In genomic region chr10:128915630-128916029, GRCh38 we compare ENCODE assay signal across 21 cellular contexts.
"Had no signal": no experiment of that assay in that cellular context is flagged by ENCODE, and none has a peak within 500 bp of the region (broad histone marks: within the 10 kb centered on the region; RNA-seq: fewer than 3 reads in every experiment).

No MANE protein-coding gene starts in this region.

- H3K27ac ChIP-seq: HL-60, KMS-11, SJCRH30 had no signal

- H3K36me3 ChIP-seq: SJCRH30 had no signal

- ATAC-seq: K562, SK-N-SH treated with all-trans-retinoic acid at 6 μM for 48 hours had no signal

- H3K4me3 ChIP-seq: K562, SJCRH30 had no signal

- H3K27me3 ChIP-seq: SJCRH30 had no signal

- DNase-seq: Kasumi-1, MM.1S, NCI-H1092 treated with DMSO at 0.1 percent for 48 hours, NCI-H1436, NCI-H187, NCI-H2029, NCI-H2081 treated with DMSO at 0.1 percent for 48 hours, NCI-H2171, NCI-H226, NCI-H446, NCI-H510A, NCI-H524 treated with DMSO at 0.1 percent for 48 hours, NCI-H69, NCI-H774, RPMI8226, SHP77 treated with DMSO at 0.1 percent for 48 hours, SJCRH30 had no signal

- H3K4me1 ChIP-seq: SJCRH30 had no signal

- H3K9me3 ChIP-seq: SJCRH30 had no signal
